1 cellular context compared by ENCODE assay signal in the genomic region with DNA sequence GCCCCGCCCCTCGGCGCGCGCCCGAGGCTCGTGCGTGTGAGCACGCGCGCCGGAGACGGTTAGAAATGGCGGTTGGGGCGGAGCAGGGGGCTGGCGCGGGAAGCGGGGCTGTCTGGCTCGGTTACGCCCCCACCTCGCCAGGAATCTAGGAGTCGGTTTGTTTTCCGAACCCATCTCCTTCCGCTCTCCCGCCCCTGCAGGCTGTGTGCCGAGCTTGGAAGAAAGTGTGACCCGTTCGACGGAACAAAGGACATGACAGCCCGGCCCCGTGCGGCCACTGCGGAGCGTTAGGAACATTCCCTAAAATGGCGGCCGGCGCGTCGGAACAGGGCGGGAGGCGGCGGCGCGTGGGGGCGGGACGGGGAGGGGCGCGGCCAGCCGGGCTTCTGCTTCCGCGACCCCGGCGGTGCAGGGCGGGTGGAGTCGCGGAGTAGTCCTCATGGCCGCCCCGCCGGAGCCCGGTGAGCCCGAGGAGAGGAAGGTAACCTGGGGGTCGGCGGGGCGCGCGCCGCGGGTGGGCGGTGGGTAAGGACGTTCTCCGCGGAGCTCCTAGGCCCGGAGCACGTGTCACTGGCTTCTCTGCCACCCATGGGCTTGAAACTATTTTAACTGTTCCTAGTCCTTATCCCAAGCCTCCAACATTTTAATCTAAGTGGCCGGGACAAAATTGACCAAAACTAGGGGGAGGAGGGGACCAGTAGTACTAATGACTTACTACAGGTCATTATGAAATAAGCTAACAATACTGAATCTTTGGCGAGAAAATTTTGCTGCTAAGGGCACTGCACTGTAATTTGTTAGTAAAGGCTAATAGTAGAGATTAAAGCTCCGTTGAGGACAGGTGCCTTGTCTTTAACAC.
TF ChIP-seq lines count a peak whose summit lies in the region.

A gene with protein sequence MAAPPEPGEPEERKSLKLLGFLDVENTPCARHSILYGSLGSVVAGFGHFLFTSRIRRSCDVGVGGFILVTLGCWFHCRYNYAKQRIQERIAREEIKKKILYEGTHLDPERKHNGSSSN (plus strand): TSS at position 383 of the 859 bp plus-strand sequence. CDS start 57 bp downstream, at position 440.

TF ChIP-seq in GM12878, 131 proteins besides CTCF, POLR2A, EP300 and RAD21 (continued from another document and continues in another):
- TF ChIP-seq, protein P1, sequence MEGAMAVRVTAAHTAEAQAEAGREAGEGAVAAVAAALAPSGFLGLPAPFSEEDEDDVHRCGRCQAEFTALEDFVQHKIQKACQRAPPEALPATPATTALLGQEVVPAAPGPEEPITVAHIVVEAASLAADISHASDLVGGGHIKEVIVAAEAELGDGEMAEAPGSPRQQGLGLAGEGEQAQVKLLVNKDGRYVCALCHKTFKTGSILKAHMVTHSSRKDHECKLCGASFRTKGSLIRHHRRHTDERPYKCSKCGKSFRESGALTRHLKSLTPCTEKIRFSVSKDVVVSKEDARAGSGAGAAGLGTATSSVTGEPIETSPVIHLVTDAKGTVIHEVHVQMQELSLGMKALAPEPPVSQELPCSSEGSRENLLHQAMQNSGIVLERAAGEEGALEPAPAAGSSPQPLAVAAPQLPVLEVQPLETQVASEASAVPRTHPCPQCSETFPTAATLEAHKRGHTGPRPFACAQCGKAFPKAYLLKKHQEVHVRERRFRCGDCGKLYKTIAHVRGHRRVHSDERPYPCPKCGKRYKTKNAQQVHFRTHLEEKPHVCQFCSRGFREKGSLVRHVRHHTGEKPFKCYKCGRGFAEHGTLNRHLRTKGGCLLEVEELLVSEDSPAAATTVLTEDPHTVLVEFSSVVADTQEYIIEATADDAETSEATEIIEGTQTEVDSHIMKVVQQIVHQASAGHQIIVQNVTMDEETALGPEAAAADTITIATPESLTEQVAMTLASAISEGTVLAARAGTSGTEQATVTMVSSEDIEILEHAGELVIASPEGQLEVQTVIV (IDR thresholded peaks at IDR 0.05; ENCODE audit: borderline replicate concordance, partially characterized antibody) = no peak
- no peak for TF ChIP-seq KLF5 (IDR thresholded peaks at IDR 0.05; ENCODE audit: partially characterized antibody)
- TF ChIP-seq TCF3 (IDR thresholded peaks at IDR 0.05; ENCODE audit: borderline replicate concordance, insufficient read depth, low read depth, low read length) = no peak
- TF ChIP-seq ASH2L (IDR thresholded peaks at IDR 0.05; ENCODE audit: borderline replicate concordance, low read depth) = no peak
- TF ChIP-seq, protein P2, sequence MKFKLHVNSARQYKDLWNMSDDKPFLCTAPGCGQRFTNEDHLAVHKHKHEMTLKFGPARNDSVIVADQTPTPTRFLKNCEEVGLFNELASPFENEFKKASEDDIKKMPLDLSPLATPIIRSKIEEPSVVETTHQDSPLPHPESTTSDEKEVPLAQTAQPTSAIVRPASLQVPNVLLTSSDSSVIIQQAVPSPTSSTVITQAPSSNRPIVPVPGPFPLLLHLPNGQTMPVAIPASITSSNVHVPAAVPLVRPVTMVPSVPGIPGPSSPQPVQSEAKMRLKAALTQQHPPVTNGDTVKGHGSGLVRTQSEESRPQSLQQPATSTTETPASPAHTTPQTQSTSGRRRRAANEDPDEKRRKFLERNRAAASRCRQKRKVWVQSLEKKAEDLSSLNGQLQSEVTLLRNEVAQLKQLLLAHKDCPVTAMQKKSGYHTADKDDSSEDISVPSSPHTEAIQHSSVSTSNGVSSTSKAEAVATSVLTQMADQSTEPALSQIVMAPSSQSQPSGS (IDR thresholded peaks at IDR 0.05; ENCODE audit: low read length) = no peak
- TF ChIP-seq, protein P3, sequence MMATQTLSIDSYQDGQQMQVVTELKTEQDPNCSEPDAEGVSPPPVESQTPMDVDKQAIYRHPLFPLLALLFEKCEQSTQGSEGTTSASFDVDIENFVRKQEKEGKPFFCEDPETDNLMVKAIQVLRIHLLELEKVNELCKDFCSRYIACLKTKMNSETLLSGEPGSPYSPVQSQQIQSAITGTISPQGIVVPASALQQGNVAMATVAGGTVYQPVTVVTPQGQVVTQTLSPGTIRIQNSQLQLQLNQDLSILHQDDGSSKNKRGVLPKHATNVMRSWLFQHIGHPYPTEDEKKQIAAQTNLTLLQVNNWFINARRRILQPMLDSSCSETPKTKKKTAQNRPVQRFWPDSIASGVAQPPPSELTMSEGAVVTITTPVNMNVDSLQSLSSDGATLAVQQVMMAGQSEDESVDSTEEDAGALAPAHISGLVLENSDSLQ (IDR thresholded peaks at IDR 0.05) = no peak
- TF ChIP-seq YY1 (IDR thresholded peaks at IDR 0.05; ENCODE audit: low read depth, low read length) = peak; percentile 94
- no peak for TF ChIP-seq FOS (IDR thresholded peaks at IDR 0.05; ENCODE audit: borderline replicate concordance, extremely low read depth, insufficient read length)
- TF ChIP-seq, protein P4, sequence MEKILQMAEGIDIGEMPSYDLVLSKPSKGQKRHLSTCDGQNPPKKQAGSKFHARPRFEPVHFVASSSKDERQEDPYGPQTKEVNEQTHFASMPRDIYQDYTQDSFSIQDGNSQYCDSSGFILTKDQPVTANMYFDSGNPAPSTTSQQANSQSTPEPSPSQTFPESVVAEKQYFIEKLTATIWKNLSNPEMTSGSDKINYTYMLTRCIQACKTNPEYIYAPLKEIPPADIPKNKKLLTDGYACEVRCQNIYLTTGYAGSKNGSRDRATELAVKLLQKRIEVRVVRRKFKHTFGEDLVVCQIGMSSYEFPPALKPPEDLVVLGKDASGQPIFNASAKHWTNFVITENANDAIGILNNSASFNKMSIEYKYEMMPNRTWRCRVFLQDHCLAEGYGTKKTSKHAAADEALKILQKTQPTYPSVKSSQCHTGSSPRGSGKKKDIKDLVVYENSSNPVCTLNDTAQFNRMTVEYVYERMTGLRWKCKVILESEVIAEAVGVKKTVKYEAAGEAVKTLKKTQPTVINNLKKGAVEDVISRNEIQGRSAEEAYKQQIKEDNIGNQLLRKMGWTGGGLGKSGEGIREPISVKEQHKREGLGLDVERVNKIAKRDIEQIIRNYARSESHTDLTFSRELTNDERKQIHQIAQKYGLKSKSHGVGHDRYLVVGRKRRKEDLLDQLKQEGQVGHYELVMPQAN (conservative IDR thresholded peaks at IDR 0.05) = peak; percentile 77
- TF ChIP-seq EED (IDR thresholded peaks at IDR 0.05; ENCODE audit: low read depth) = peak; percentile 34; the same call in 1 of the 2 replicates
- peak; percentile 21 for TF ChIP-seq HDAC6 (IDR thresholded peaks at IDR 0.05; ENCODE audit: unreplicated experiment)
- no peak for TF ChIP-seq ZNF274 (IDR thresholded peaks at IDR 0.05; ENCODE audit: insufficient read depth, insufficient read length)
- TF ChIP-seq RAD51 (IDR thresholded peaks at IDR 0.05) = no peak
- TF ChIP-seq, protein P5, sequence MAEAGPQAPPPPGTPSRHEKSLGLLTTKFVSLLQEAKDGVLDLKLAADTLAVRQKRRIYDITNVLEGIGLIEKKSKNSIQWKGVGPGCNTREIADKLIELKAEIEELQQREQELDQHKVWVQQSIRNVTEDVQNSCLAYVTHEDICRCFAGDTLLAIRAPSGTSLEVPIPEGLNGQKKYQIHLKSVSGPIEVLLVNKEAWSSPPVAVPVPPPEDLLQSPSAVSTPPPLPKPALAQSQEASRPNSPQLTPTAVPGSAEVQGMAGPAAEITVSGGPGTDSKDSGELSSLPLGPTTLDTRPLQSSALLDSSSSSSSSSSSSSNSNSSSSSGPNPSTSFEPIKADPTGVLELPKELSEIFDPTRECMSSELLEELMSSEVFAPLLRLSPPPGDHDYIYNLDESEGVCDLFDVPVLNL (IDR thresholded peaks at IDR 0.05; ENCODE audit: low read depth, low read length) = peak; percentile 44; the same call in 1 of the 2 replicates
- TF ChIP-seq ETV6 (conservative IDR thresholded peaks at IDR 0.05 in 1 of 2, IDR thresholded peaks at IDR 0.05 in 1 of 2; ENCODE audit: borderline replicate concordance in 1 of 2, low read depth in 1 of 2) = no peak
- TF ChIP-seq, protein P6, sequence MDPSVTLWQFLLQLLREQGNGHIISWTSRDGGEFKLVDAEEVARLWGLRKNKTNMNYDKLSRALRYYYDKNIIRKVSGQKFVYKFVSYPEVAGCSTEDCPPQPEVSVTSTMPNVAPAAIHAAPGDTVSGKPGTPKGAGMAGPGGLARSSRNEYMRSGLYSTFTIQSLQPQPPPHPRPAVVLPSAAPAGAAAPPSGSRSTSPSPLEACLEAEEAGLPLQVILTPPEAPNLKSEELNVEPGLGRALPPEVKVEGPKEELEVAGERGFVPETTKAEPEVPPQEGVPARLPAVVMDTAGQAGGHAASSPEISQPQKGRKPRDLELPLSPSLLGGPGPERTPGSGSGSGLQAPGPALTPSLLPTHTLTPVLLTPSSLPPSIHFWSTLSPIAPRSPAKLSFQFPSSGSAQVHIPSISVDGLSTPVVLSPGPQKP (IDR thresholded peaks at IDR 0.05; ENCODE audit: low read depth, low read length) = no peak
- no peak for TF ChIP-seq NFIC (IDR thresholded peaks at IDR 0.05; ENCODE audit: low read depth, low read length)
- TF ChIP-seq, protein P7, sequence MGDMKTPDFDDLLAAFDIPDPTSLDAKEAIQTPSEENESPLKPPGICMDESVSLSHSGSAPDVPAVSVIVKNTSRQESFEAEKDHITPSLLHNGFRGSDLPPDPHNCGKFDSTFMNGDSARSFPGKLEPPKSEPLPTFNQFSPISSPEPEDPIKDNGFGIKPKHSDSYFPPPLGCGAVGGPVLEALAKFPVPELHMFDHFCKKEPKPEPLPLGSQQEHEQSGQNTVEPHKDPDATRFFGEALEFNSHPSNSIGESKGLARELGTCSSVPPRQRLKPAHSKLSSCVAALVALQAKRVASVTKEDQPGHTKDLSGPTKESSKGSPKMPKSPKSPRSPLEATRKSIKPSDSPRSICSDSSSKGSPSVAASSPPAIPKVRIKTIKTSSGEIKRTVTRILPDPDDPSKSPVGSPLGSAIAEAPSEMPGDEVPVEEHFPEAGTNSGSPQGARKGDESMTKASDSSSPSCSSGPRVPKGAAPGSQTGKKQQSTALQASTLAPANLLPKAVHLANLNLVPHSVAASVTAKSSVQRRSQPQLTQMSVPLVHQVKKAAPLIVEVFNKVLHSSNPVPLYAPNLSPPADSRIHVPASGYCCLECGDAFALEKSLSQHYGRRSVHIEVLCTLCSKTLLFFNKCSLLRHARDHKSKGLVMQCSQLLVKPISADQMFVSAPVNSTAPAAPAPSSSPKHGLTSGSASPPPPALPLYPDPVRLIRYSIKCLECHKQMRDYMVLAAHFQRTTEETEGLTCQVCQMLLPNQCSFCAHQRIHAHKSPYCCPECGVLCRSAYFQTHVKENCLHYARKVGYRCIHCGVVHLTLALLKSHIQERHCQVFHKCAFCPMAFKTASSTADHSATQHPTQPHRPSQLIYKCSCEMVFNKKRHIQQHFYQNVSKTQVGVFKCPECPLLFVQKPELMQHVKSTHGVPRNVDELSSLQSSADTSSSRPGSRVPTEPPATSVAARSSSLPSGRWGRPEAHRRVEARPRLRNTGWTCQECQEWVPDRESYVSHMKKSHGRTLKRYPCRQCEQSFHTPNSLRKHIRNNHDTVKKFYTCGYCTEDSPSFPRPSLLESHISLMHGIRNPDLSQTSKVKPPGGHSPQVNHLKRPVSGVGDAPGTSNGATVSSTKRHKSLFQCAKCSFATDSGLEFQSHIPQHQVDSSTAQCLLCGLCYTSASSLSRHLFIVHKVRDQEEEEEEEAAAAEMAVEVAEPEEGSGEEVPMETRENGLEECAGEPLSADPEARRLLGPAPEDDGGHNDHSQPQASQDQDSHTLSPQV (IDR thresholded peaks at IDR 0.05) = no peak
- TF ChIP-seq, protein P8, sequence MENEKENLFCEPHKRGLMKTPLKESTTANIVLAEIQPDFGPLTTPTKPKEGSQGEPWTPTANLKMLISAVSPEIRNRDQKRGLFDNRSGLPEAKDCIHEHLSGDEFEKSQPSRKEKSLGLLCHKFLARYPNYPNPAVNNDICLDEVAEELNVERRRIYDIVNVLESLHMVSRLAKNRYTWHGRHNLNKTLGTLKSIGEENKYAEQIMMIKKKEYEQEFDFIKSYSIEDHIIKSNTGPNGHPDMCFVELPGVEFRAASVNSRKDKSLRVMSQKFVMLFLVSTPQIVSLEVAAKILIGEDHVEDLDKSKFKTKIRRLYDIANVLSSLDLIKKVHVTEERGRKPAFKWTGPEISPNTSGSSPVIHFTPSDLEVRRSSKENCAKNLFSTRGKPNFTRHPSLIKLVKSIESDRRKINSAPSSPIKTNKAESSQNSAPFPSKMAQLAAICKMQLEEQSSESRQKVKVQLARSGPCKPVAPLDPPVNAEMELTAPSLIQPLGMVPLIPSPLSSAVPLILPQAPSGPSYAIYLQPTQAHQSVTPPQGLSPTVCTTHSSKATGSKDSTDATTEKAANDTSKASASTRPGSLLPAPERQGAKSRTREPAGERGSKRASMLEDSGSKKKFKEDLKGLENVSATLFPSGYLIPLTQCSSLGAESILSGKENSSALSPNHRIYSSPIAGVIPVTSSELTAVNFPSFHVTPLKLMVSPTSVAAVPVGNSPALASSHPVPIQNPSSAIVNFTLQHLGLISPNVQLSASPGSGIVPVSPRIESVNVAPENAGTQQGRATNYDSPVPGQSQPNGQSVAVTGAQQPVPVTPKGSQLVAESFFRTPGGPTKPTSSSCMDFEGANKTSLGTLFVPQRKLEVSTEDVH (IDR thresholded peaks at IDR 0.05; ENCODE audit: low read depth, partially characterized antibody) = peak; percentile 30
- TF ChIP-seq FOXM1 (IDR thresholded peaks at IDR 0.05; ENCODE audit: low read depth, low read length) = no peak
- peak; percentile 63; the same call in 1 of the 2 replicates for TF ChIP-seq TBL1XR1 (IDR thresholded peaks at IDR 0.05; ENCODE audit: low read depth, low read length)
- no peak for TF ChIP-seq CBFB (IDR thresholded peaks at IDR 0.05; ENCODE audit: low read depth)
- TF ChIP-seq NR2C2 (IDR thresholded peaks at IDR 0.05; ENCODE audit: borderline replicate concordance, control insufficient read depth, insufficient read length, low read depth) = no peak
- TF ChIP-seq, protein P9, sequence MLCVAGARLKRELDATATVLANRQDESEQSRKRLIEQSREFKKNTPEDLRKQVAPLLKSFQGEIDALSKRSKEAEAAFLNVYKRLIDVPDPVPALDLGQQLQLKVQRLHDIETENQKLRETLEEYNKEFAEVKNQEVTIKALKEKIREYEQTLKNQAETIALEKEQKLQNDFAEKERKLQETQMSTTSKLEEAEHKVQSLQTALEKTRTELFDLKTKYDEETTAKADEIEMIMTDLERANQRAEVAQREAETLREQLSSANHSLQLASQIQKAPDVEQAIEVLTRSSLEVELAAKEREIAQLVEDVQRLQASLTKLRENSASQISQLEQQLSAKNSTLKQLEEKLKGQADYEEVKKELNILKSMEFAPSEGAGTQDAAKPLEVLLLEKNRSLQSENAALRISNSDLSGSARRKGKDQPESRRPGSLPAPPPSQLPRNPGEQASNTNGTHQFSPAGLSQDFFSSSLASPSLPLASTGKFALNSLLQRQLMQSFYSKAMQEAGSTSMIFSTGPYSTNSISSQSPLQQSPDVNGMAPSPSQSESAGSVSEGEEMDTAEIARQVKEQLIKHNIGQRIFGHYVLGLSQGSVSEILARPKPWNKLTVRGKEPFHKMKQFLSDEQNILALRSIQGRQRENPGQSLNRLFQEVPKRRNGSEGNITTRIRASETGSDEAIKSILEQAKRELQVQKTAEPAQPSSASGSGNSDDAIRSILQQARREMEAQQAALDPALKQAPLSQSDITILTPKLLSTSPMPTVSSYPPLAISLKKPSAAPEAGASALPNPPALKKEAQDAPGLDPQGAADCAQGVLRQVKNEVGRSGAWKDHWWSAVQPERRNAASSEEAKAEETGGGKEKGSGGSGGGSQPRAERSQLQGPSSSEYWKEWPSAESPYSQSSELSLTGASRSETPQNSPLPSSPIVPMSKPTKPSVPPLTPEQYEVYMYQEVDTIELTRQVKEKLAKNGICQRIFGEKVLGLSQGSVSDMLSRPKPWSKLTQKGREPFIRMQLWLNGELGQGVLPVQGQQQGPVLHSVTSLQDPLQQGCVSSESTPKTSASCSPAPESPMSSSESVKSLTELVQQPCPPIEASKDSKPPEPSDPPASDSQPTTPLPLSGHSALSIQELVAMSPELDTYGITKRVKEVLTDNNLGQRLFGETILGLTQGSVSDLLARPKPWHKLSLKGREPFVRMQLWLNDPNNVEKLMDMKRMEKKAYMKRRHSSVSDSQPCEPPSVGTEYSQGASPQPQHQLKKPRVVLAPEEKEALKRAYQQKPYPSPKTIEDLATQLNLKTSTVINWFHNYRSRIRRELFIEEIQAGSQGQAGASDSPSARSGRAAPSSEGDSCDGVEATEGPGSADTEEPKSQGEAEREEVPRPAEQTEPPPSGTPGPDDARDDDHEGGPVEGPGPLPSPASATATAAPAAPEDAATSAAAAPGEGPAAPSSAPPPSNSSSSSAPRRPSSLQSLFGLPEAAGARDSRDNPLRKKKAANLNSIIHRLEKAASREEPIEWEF (IDR thresholded peaks at IDR 0.05; ENCODE audit: insufficient replicate concordance, low read depth, low read length) = no peak
